In genomic region chr3:195075199-195075940, GRCh38 we compare ENCODE assay signal across 15 cellular contexts.
DNase-seq lines count a peak whose midpoint lies in the region; ATAC-seq and TF ChIP-seq lines count a peak whose summit lies in the region.
"Had no signal": no experiment of that assay in that cellular context is flagged by ENCODE, and none has a peak within 500 bp of the region (broad histone marks: within the 10 kb centered on the region; RNA-seq: fewer than 3 reads in every experiment).

No MANE protein-coding gene starts in this region.

- TF ChIP-seq CTCF in AG10803 (conservative IDR thresholded peaks at IDR 0.05; ENCODE audit: low read length), result no peak
- no peak for TF ChIP-seq CTCF in astrocyte of the spinal cord (IDR thresholded peaks at IDR 0.05; ENCODE audit: low read depth, low read length)
- TF ChIP-seq CTCF in right lobe of liver (IDR thresholded peaks at IDR 0.05), result no peak

- TF ChIP-seq POLR2A in right lobe of liver (IDR thresholded peaks at IDR 0.05), result no peak

- WGBS in right lobe of liver (ENCODE audit: insufficient coverage, low coverage, low lambda C conversion rate, missing lambda C conversion rate), result no CpG with 5 or more reads among the region's 14 CpGs

- no peak overlapping the region for H3K27ac ChIP-seq in right lobe of liver
- H3K27ac ChIP-seq: ovary, VCaP had no signal

- no peaks in the 10 kb centered on the region for H3K9me3 ChIP-seq in right lobe of liver
- H3K9me3 ChIP-seq: ovary had no signal

- intact Hi-C loops in right lobe of liver (cut with DNase I), result no loop called here

- DNase-seq in AG10803 (ENCODE audit: low read depth) (peak; percentile 63), H4 (ENCODE audit: low spot score) (peak; percentile 41), astrocyte of the spinal cord (ENCODE audit: low read depth, low spot score) (peak; percentile 37), right lobe of liver (peak; percentile 13 to 32 (median 26)), NCI-H748 (lab: John Stamatoyannopoulos, UW; ENCODE audit: unreplicated experiment) (no peak), DMS79 treated with DMSO at 0.1 percent for 48 hours (lab: John Stamatoyannopoulos, UW) (no peak), HEK293T (ENCODE audit: extremely low spot score) (no peak)
- DNase-seq: activated gamma-delta T cell; effector memory CD4-positive, alpha-beta T cell; immature natural killer cell; NCI-H1417; NCI-H446 had no signal

- H3K4me3 ChIP-seq in AG10803 (ENCODE audit: low read length) (no peak overlapping the region), astrocyte of the spinal cord (ENCODE audit: low read depth, low read length) (no peak overlapping the region), right lobe of liver (no peak overlapping the region)
- H3K4me3 ChIP-seq: ovary had no signal

- in situ Hi-C loops in astrocyte of the spinal cord (cut with HindIII; ENCODE audit: low sequenced_read_pairs), result no loop called here

- POLR2A ChIA-PET in HEK293T (lab: Yijun Ruan, JAX), result no interaction called here

- H3K36me3 ChIP-seq in right lobe of liver, result no peaks in the 10 kb centered on the region
- H3K36me3 ChIP-seq: ovary had no signal

- CTCF ChIA-PET in HEK293T (lab: Yijun Ruan, JAX), result no interaction called here

- H3K27me3 ChIP-seq in right lobe of liver, result no peaks in the 10 kb centered on the region
- H3K27me3 ChIP-seq: ovary had no signal

- H3K4me1 ChIP-seq in right lobe of liver, result no peaks in the 10 kb centered on the region

- ATAC-seq in right lobe of liver (no peak), HG03565 (IDR thresholded peaks at IDR 0.05; ENCODE audit: unreplicated experiment) (no peak)

TF ChIP-seq in HEK293T, 16 proteins besides CTCF, POLR2A, EP300 and RAD21:
- no peak for TF ChIP-seq ZNF384 (IDR thresholded peaks at IDR 0.05)
- no peak for TF ChIP-seq NFRKB (IDR thresholded peaks at IDR 0.05)
- TF ChIP-seq SUZ12 (IDR thresholded peaks at IDR 0.05), result no peak
- no peak for TF ChIP-seq HDGF (IDR thresholded peaks at IDR 0.05; ENCODE audit: borderline replicate concordance)
- TF ChIP-seq FOXM1 (IDR thresholded peaks at IDR 0.05; ENCODE audit: borderline replicate concordance), result no peak
- no peak for TF ChIP-seq FOXK2 (IDR thresholded peaks at IDR 0.05)
- TF ChIP-seq ELF4 (IDR thresholded peaks at IDR 0.05), result no peak
- TF ChIP-seq FOXA1 (IDR thresholded peaks at IDR 0.05), result no peak
- no peak for TF ChIP-seq SP1 (IDR thresholded peaks at IDR 0.05)
- TF ChIP-seq ARNT (IDR thresholded peaks at IDR 0.05), result no peak
- TF ChIP-seq BHLHE40 (IDR thresholded peaks at IDR 0.05; ENCODE audit: borderline replicate concordance), result no peak

Comparison
In these comparisons a context has a peak if more than half of its experiments do, and no peak if none do; other contexts are left out.
1. DNase-seq: peak in AG10803 (single experiment), H4 (single experiment), astrocyte of the spinal cord (single experiment) and right lobe of liver (3 of 3); none in NCI-H748 (single experiment), DMS79 treated with DMSO at 0.1 percent for 48 hours (single experiment) and HEK293T (single experiment).